In genomic region chr11:129766858-129767604, GRCh38 we compare ENCODE assay signal across 1 cellular context.
TF ChIP-seq lines count a peak whose summit lies in the region.

No MANE protein-coding gene starts in this region.

TF ChIP-seq in HEK293, 187 proteins besides CTCF, POLR2A, EP300 and RAD21 (continued from another document):
- TF ChIP-seq ZNF518A (tag by site-specific recombination; conservative IDR thresholded peaks at IDR 0.05; ENCODE audit: low read depth) = no peak
